Comparison of ENCODE assay signal across 21 cellular contexts in genomic region chr6:158796353-158796752, GRCh38. TPM values are rescaled to one million over a fixed set of nuclear protein-coding genes. Genes with fewer than 3 reads are reported as not detected.
DNase-seq lines count a peak whose midpoint lies in the region; ATAC-seq and TF ChIP-seq lines count a peak whose summit lies in the region.
"Had no signal": no experiment of that assay in that cellular context is flagged by ENCODE, and none has a peak within 500 bp of the region (broad histone marks: within the 10 kb centered on the region; RNA-seq: fewer than 3 reads in every experiment).

No MANE protein-coding gene starts in this region.

- peaks cover 88% of the 10 kb centered on the region for H4K20me1 ChIP-seq in HCT116 (ENCODE audit: insufficient read depth)

- peaks cover 61 to 90% (median 79%) of the 10 kb centered on the region in 4 donors for H3K4me1 Mint-ChIP-seq in CD4-positive, alpha-beta memory T cell
- peaks cover 57% of the 10 kb centered on the region for H3K4me1 Mint-ChIP-seq in activated naive CD8-positive, alpha-beta T cell treated with anti-CD3 and anti-CD28 coated beads, Interleukin-2, amount 10 ng/mL, durations not matched to agents 7 days and 5 days
- peaks cover 24 to 92% (median 74%) of the 10 kb centered on the region in 4 donors for H3K4me1 Mint-ChIP-seq in naive thymus-derived CD8-positive, alpha-beta T cell

- intact Hi-C loops in CD4-positive, alpha-beta memory T cell (cut with micrococcal nuclease) = loop anchor here (10.0 kb wide), 1 partner anchor 338 kb away; no protein-coding TSS in a partner anchor
- intact Hi-C loops in HCT116 (cut with micrococcal nuclease) = no loop called here

- peak overlapping the region; percentile 4 for H3K4me2 ChIP-seq in HCT116 (ENCODE audit: low read length)
- H3K4me2 ChIP-seq: KMS-11 had no signal

- H3K27ac ChIP-seq in CD4-positive, alpha-beta memory T cell (ENCODE audit: low read depth, low read length) = peak overlapping the region; percentile 20
- H3K27ac ChIP-seq in HCT116 (ENCODE audit: low read depth, low read length) = peak overlapping the region; percentile 57
- H3K27ac ChIP-seq: C4-2B, KMS-11 had no signal

- no TSS peak for BruUV-seq in HCT116 (replicated peaks; lab: Mats Ljungman, UMichigan)

- H3K79me2 ChIP-seq in HCT116 (ENCODE audit: insufficient read depth, low read length) = peaks cover 100% of the 10 kb centered on the region

- RAD21 ChIA-PET in HCT116 (lab: Charles Lee; ENCODE audit: low non-redundant PET in 1 of 2, low total read pairs in 2 of 2, uncharacterized antibody in 2 of 2, unreplicated experiment in 2 of 2) = no interaction called here

- no peaks in the 10 kb centered on the region for H3K9me3 ChIP-seq in CD4-positive, alpha-beta memory T cell (ENCODE audit: control insufficient read depth in 1 of 2, low read length in 2 of 2)
- no peaks in the 10 kb centered on the region for H3K9me3 ChIP-seq in HCT116 (ENCODE audit: control insufficient read depth in 1 of 2, insufficient read depth in 1 of 2, low read depth in 1 of 2, low read length in 2 of 2)

- POLR2A ChIA-PET in CD4-positive, alpha-beta memory T cell (lab: Charles Lee; ENCODE audit: partially characterized antibody) = interaction anchor here (1.6 to 10.6 kb wide), 3 partner anchors 12 to 72 kb away, joined by 7 to 119 read pairs (median 47); no protein-coding TSS in a partner anchor
- POLR2A ChIA-PET in HCT116 (lab: Charles Lee) = interaction anchor here (1.7 kb wide), 1 partner anchor 72 kb away, joined by 6 read pairs; no protein-coding TSS in a partner anchor
- POLR2A ChIA-PET in activated naive CD8-positive, alpha-beta T cell treated with anti-CD3 and anti-CD28 coated beads, Interleukin-2, amount 10 ng/mL, durations not matched to agents 7 days and 5 days (lab: Charles Lee) = no interaction called here
- POLR2A ChIA-PET in naive thymus-derived CD8-positive, alpha-beta T cell (lab: Charles Lee) = interaction anchor here (1.1 to 1.3 kb wide), 2 partner anchors 12 to 72 kb away, joined by 4 to 6 read pairs; no protein-coding TSS in a partner anchor

- H3K4me3 ChIP-seq in CD4-positive, alpha-beta memory T cell (ENCODE audit: low read length in 2 of 2) = no peak overlapping the region
- no peak overlapping the region for H3K4me3 ChIP-seq in HCT116 (replicated peaks in 1 of 2; ENCODE audit: low read depth in 1 of 2, low read length in 2 of 2)
- H3K4me3 ChIP-seq: GM23248 had no signal

- no peaks in the 10 kb centered on the region for H3K27me3 ChIP-seq in CD4-positive, alpha-beta memory T cell (ENCODE audit: insufficient read depth, low read length)
- no peaks in the 10 kb centered on the region for H3K27me3 ChIP-seq in HCT116 (ENCODE audit: insufficient read depth, low read length)

- TF ChIP-seq CTCF in HCT116 (IDR thresholded peaks at IDR 0.05 in 2 of 3, conservative IDR thresholded peaks at IDR 0.05 in 1 of 3; ENCODE audit: borderline replicate concordance in 1 of 3, insufficient read depth in 1 of 3, low read depth in 2 of 3, low read length in 2 of 3) = no peak

- no peak for TF ChIP-seq RAD21 in HCT116 (IDR thresholded peaks at IDR 0.05; ENCODE audit: low read depth)

- ATAC-seq in HCT116 (no peak), HG02938 (IDR thresholded peaks at IDR 0.05; ENCODE audit: unreplicated experiment) (no peak), GM18511 (IDR thresholded peaks at IDR 0.05; ENCODE audit: unreplicated experiment) (no peak)
- no peak for ATAC-seq in activated naive CD8-positive, alpha-beta T cell treated with anti-CD3 and anti-CD28 coated beads, Interleukin-2, amount 10 ng/mL, durations not matched to agents 7 days and 5 days (ENCODE audit: low read depth)
- ATAC-seq in naive thymus-derived CD8-positive, alpha-beta T cell = no peak
- ATAC-seq: SK-N-SH treated with all-trans-retinoic acid at 6 μM for 48 hours had no signal

- peaks cover 13 to 33% of the 10 kb centered on the region in 2 donors for H3K36me3 Mint-ChIP-seq in CD4-positive, alpha-beta memory T cell
- peaks cover 25% of the 10 kb centered on the region for H3K36me3 Mint-ChIP-seq in activated naive CD8-positive, alpha-beta T cell treated with anti-CD3 and anti-CD28 coated beads, Interleukin-2, amount 10 ng/mL, durations not matched to agents 7 days and 5 days
- H3K36me3 Mint-ChIP-seq in naive thymus-derived CD8-positive, alpha-beta T cell = peaks cover 0 to 17% (median 5%) of the 10 kb centered on the region in 3 donors

- no peaks in the 10 kb centered on the region for H3K27me3 Mint-ChIP-seq in CD4-positive, alpha-beta memory T cell
- H3K27me3 Mint-ChIP-seq in activated naive CD8-positive, alpha-beta T cell treated with anti-CD3 and anti-CD28 coated beads, Interleukin-2, amount 10 ng/mL, durations not matched to agents 7 days and 5 days = no peaks in the 10 kb centered on the region
- no peaks in the 10 kb centered on the region for H3K27me3 Mint-ChIP-seq in naive thymus-derived CD8-positive, alpha-beta T cell

- CTCF ChIA-PET in CD4-positive, alpha-beta memory T cell (lab: Charles Lee; ENCODE audit: partially characterized antibody) = interaction anchor here (0.6 to 9.1 kb wide), 4 partner anchors 12 to 176 kb away, joined by 3 to 108 read pairs (median 4); no protein-coding TSS in a partner anchor
- CTCF ChIA-PET in HCT116 (lab: Charles Lee) = interaction anchor here (1.9 to 2.0 kb wide), 2 partner anchors 78 to 105 kb away, joined by 6 to 8 read pairs; no protein-coding TSS in a partner anchor

- no peak for DNase-seq in CD4-positive, alpha-beta memory T cell
- DNase-seq in HCT116 (ENCODE audit: low read depth, low spot score) = no peak
- DNase-seq in activated naive CD8-positive, alpha-beta T cell treated with anti-CD3 and anti-CD28 coated beads, Interleukin-2, amount 10 ng/mL, durations not matched to agents 7 days and 5 days = no peak
- no peak for DNase-seq in naive thymus-derived CD8-positive, alpha-beta T cell
- no peak for DNase-seq in UCSD-AML1 (lab: John Stamatoyannopoulos, UW; ENCODE audit: unreplicated experiment)
- no peak for DNase-seq in activated CD4-positive, alpha-beta T cell treated with anti-CD3 and anti-CD28 coated beads for 4 hours
- DNase-seq: activated CD4-positive, alpha-beta T cell treated with anti-CD3 and anti-CD28 coated beads for 1 hour; central memory CD4-positive, alpha-beta T cell; erythroblast; GM23248; head of caudate nucleus; NCI-H1436; NCI-H446 treated with DMSO at 0.1 percent for 48 hours; OCI-M1; retina; stimulated activated CD4-positive, alpha-beta T cell treated with anti-CD3 and anti-CD28 coated beads, Interleukin-1b, Interleukin-23, amount 100 ng/mL, for 48 hours had no signal

- H3K36me3 ChIP-seq in CD4-positive, alpha-beta memory T cell (ENCODE audit: insufficient read depth, low read length) = no peaks in the 10 kb centered on the region
- H3K36me3 ChIP-seq in HCT116 (ENCODE audit: control insufficient read depth in 1 of 2, insufficient read depth in 2 of 2, low read length in 2 of 2) = peaks cover 0 to 64% of the 10 kb centered on the region in 2 experiments; a peak in 3 of 4 replicates

- peak overlapping the region in 6 of 8 donors; percentile 5 to 73 (median 57) for H3K4me3 Mint-ChIP-seq in CD4-positive, alpha-beta memory T cell
- no peak overlapping the region for H3K4me3 Mint-ChIP-seq in activated naive CD8-positive, alpha-beta T cell treated with anti-CD3 and anti-CD28 coated beads, Interleukin-2, amount 10 ng/mL, durations not matched to agents 7 days and 5 days
- peak overlapping the region in 5 of 10 donors; percentile 2 to 50 (median 41) for H3K4me3 Mint-ChIP-seq in naive thymus-derived CD8-positive, alpha-beta T cell

- no peak for TF ChIP-seq POLR2A in HCT116 (IDR thresholded peaks at IDR 0.05; ENCODE audit: borderline replicate concordance, extremely low read depth, insufficient read depth, insufficient read length)

- peaks cover 0 to 1% (median 0%) of the 10 kb centered on the region in 8 donors for H3K9me3 Mint-ChIP-seq in CD4-positive, alpha-beta memory T cell
- H3K9me3 Mint-ChIP-seq in activated naive CD8-positive, alpha-beta T cell treated with anti-CD3 and anti-CD28 coated beads, Interleukin-2, amount 10 ng/mL, durations not matched to agents 7 days and 5 days = no peaks in the 10 kb centered on the region
- peaks cover 0 to 2% (median 0%) of the 10 kb centered on the region in 9 donors for H3K9me3 Mint-ChIP-seq in naive thymus-derived CD8-positive, alpha-beta T cell

- H2AFZ ChIP-seq in HCT116 (ENCODE audit: low read depth, low read length, poor library complexity, severe bottlenecking) = no peak overlapping the region
- H2AFZ ChIP-seq: GM23248 had no signal

- peak overlapping the region; percentile 51 to 96 (median 82) for H3K27ac Mint-ChIP-seq in CD4-positive, alpha-beta memory T cell
- peak overlapping the region; percentile 56 for H3K27ac Mint-ChIP-seq in activated naive CD8-positive, alpha-beta T cell treated with anti-CD3 and anti-CD28 coated beads, Interleukin-2, amount 10 ng/mL, durations not matched to agents 7 days and 5 days
- peak overlapping the region in 8 of 10 donors; percentile 57 to 92 (median 74) for H3K27ac Mint-ChIP-seq in naive thymus-derived CD8-positive, alpha-beta T cell

- H3K9me2 ChIP-seq in HCT116 (ENCODE audit: insufficient read depth) = no peaks in the 10 kb centered on the region

- peaks cover 98% of the 10 kb centered on the region for H3K4me1 ChIP-seq in CD4-positive, alpha-beta memory T cell (ENCODE audit: insufficient read depth, low read length)
- peaks cover 92 to 100% of the 10 kb centered on the region in 2 experiments for H3K4me1 ChIP-seq in HCT116 (ENCODE audit: control insufficient read depth in 1 of 2, insufficient read depth in 2 of 2, low read length in 2 of 2)

- no peak overlapping the region for H3K9ac ChIP-seq in HCT116 (ENCODE audit: low read length)
- H3K9ac ChIP-seq: GM23248, KMS-11 had no signal

TF ChIP-seq in HCT116, 20 proteins besides CTCF, POLR2A, EP300 and RAD21:
- no peak for TF ChIP-seq EZH2phosphoT487 (IDR thresholded peaks at IDR 0.05; ENCODE audit: borderline replicate concordance)
- peak; percentile 51 for TF ChIP-seq POLR2AphosphoS5 (IDR thresholded peaks at IDR 0.05; ENCODE audit: low read depth, low read length)

RNA-seq across cellular contexts. Expression of gene EZR, which starts 22.8 kb away (rescaled TPM):
- total RNA-seq in CD4-positive, alpha-beta memory T cell = 100 to 1,000 TPM; 264 to 277 TPM
- 100 to 1,000 TPM; 260 to 268 TPM for polyA plus RNA-seq in CD4-positive, alpha-beta memory T cell
- 1,402 TPM for total RNA-seq in HCT116 (2021; ENCODE audit: unreplicated experiment)
- 1,219 and 1,280 TPM in 2 replicates for polyA plus RNA-seq in HCT116 (2012)
- total RNA-seq in activated naive CD8-positive, alpha-beta T cell treated with anti-CD3 and anti-CD28 coated beads, Interleukin-2, amount 10 ng/mL, durations not matched to agents 7 days and 5 days = 100 to 1,000 TPM; 235 to 257 TPM
- total RNA-seq in naive thymus-derived CD8-positive, alpha-beta T cell = 100 to 1,000 TPM; 202 to 212 TPM
- 100 to 1,000 TPM; 127 to 168 (median 143) TPM for polyA plus RNA-seq in naive thymus-derived CD8-positive, alpha-beta T cell
